ENCODE assay signal across 10 cellular contexts in the genomic region with DNA sequence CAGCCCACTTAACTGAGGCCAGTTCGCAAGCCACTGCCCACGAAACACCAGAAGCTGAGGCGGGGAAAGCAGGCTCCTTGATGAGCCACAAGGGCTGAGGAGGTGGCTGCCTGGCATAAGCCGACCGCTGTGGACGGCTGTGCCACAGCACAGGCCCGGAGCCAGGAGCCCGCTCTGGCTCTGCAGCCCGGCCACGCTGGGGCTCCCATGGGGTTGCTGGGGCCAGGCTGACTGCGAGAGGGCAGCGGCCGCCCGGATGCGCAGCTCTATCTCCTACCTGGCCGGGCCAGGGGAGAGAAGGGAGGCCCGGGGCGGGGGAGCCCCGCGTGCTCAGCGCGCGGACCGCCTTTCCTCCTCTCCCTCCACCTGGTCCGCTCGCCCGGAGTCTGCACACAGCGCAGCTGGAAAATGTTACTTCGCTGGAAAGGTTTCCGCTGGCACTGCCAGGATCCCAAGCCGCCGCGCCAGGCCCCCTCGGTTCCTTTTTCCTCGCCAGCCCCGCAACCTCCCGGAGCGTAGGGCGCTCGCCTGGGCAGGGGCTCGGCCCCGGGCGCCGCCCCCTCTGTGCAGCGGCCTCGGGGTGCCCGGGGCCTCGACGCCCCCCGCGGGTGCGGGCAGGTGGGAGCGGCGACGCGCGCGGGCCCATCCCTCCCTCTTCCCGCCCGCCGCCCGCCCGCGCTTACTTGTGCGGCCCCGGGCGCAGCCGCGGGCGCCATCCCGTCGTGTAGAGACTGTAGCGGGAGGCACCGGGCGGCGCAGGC. TPM values are rescaled to one million over a fixed set of nuclear protein-coding genes. Genes with fewer than 3 reads are reported as not detected.
A peak's percentile ranks its signal among the peaks of the same experiment; 100 is the strongest.
DNase-seq lines count a peak whose midpoint lies in the region; TF ChIP-seq lines count a peak whose summit lies in the region.
"Had no signal": no experiment of that assay in that cellular context is flagged by ENCODE, and none has a peak within 500 bp of the region (broad histone marks: within the 10 kb centered on the region; RNA-seq: fewer than 3 reads in every experiment).

No MANE protein-coding gene starts in this region.

- H3K27ac Mint-ChIP-seq in endodermal cell: no peak overlapping the region
- H3K27ac Mint-ChIP-seq: dendritic cell treated with granulocyte-macrophage colony-stimulating factor and Interleukin-4, amounts not matched to agents 40 ng/mL and 50 ng/mL, for 4 days; natural killer cell had no signal

- H3K27me3 ChIP-seq in ACC112 (ENCODE audit: insufficient read depth, low read length): peaks cover 33% of the 10 kb centered on the region
- H3K27me3 ChIP-seq in HUES48 (ENCODE audit: control insufficient read depth, insufficient read depth, low read length): peaks cover 49% of the 10 kb centered on the region
- peaks cover 53% of the 10 kb centered on the region for H3K27me3 ChIP-seq in endodermal cell (ENCODE audit: control insufficient read depth, insufficient read depth, low read length, poor library complexity, severe bottlenecking)
- peaks cover 6 to 43% (median 41%) of the 10 kb centered on the region in 3 experiments for H3K27me3 ChIP-seq in neuronal stem cell (ENCODE audit: control insufficient read depth in 3 of 3, insufficient read depth in 3 of 3, low read depth in 1 of 3, low read length in 3 of 3)

- H3K79me2 ChIP-seq in ACC112 (ENCODE audit: control insufficient read depth, insufficient read depth, low read length, unreplicated experiment): no peaks in the 10 kb centered on the region

- no peak overlapping the region for H4K91ac ChIP-seq in neuronal stem cell (ENCODE audit: low read depth, low read length, poor library complexity)

- no peak overlapping the region for H2BK12ac ChIP-seq in neuronal stem cell (ENCODE audit: low read length)

- no peak for TF ChIP-seq CTCF in endodermal cell (conservative IDR thresholded peaks at IDR 0.05)

- H3K4me3 ChIP-seq in ACC112 (ENCODE audit: low read depth, low read length) (peak overlapping the region; percentile 32; the same call in 1 of the 2 replicates), HUES48 (ENCODE audit: low read depth, low read length) (peak overlapping the region; percentile 64), endodermal cell (ENCODE audit: low read length) (no peak overlapping the region), neuronal stem cell (ENCODE audit: low read length in 2 of 2) (peak overlapping the region; percentile 42 to 84)

- H3K9me3 Mint-ChIP-seq in endodermal cell: peaks cover 2% of the 10 kb centered on the region
- H3K9me3 Mint-ChIP-seq: natural killer cell had no signal

- H4K8ac ChIP-seq in neuronal stem cell (ENCODE audit: low read depth, low read length): no peak overlapping the region

- H3K4me1 Mint-ChIP-seq in endodermal cell: peaks cover 6% of the 10 kb centered on the region

- peak overlapping the region; percentile 1 for H2AK5ac ChIP-seq in neuronal stem cell (ENCODE audit: low read depth, low read length)

- H2AFZ ChIP-seq in ACC112 (ENCODE audit: low read length, unreplicated experiment): no peak overlapping the region
- peak overlapping the region; percentile 97 for H2AFZ ChIP-seq in neuronal stem cell (ENCODE audit: low read length)

- H3K4ac ChIP-seq in neuronal stem cell (ENCODE audit: low read length): no peak overlapping the region

- H3K79me1 ChIP-seq in neuronal stem cell (ENCODE audit: low read depth, low read length): peaks cover 3% of the 10 kb centered on the region

- no peak overlapping the region for H3K23ac ChIP-seq in neuronal stem cell (ENCODE audit: low read depth, low read length, poor library complexity)

- H3K9ac ChIP-seq in HUES48 (ENCODE audit: low read depth, low read length) (no peak overlapping the region), endodermal cell (ENCODE audit: extremely low read depth, low read length, poor library complexity, severe bottlenecking) (no peak overlapping the region), neuronal stem cell (ENCODE audit: low read depth, low read length, poor library complexity) (no peak overlapping the region)

- H3K36me3 ChIP-seq in ACC112 (ENCODE audit: insufficient read depth, low read length) (no peaks in the 10 kb centered on the region), HUES48 (ENCODE audit: control insufficient read depth, insufficient read depth, low read length) (no peaks in the 10 kb centered on the region), endodermal cell (ENCODE audit: control insufficient read depth, insufficient read depth, low read length) (no peaks in the 10 kb centered on the region), neuronal stem cell (replicated peaks in 1 of 2; ENCODE audit: control insufficient read depth in 2 of 2, insufficient read depth in 2 of 2, low read length in 2 of 2) (peaks cover 3 to 4% of the 10 kb centered on the region in 2 donors)

- no peak overlapping the region for H3K27ac ChIP-seq in ACC112 (ENCODE audit: low read depth, low read length)
- H3K27ac ChIP-seq in HUES48 (ENCODE audit: low read depth, low read length): no peak overlapping the region
- H3K27ac ChIP-seq in endodermal cell (ENCODE audit: low read depth, low read length): no peak overlapping the region
- no peak overlapping the region for H3K27ac ChIP-seq in neuronal stem cell (replicated peaks; ENCODE audit: low read length)

- peak overlapping the region; percentile 96 for H3K18ac ChIP-seq in neuronal stem cell (ENCODE audit: low read length)

- H3K9me3 ChIP-seq in HUES48 (ENCODE audit: control insufficient read depth, insufficient read depth, low read length) (no peaks in the 10 kb centered on the region), endodermal cell (ENCODE audit: control insufficient read depth, low read length) (no peaks in the 10 kb centered on the region), neuronal stem cell (replicated peaks in 1 of 2; ENCODE audit: control insufficient read depth in 2 of 2, insufficient read depth in 1 of 2, low read depth in 1 of 2, low read length in 2 of 2) (peaks cover 0 to 4% of the 10 kb centered on the region in 2 donors)

- H2BK5ac ChIP-seq in neuronal stem cell (ENCODE audit: low read length): no peak overlapping the region

- H2BK15ac ChIP-seq in neuronal stem cell (ENCODE audit: low read length): peak overlapping the region; percentile 28

- peak overlapping the region; percentile 72 for H3K14ac ChIP-seq in neuronal stem cell (ENCODE audit: low read length)

- H3K4me2 ChIP-seq in neuronal stem cell (ENCODE audit: insufficient read depth, low read length, poor library complexity, severe bottlenecking): peak overlapping the region; percentile 91

- H2BK120ac ChIP-seq in neuronal stem cell (ENCODE audit: low read depth, low read length): peak overlapping the region; percentile 27

- peak; percentile 71 for DNase-seq in endodermal cell
- DNase-seq in neuronal stem cell (ENCODE audit: low spot score): no peak
- DNase-seq in SHP77 treated with DMSO at 0.1 percent for 48 hours (lab: John Stamatoyannopoulos, UW): no peak
- DNase-seq in activated effector memory CD4-positive, alpha-beta T cell treated with Interleukin-2 at 50 U/mL for 16 hours: no peak
- no peak for DNase-seq in Ammon's horn (ENCODE audit: low spot score)
- DNase-seq in midbrain (lab: John Stamatoyannopoulos, UW): no peak
- DNase-seq: natural killer cell had no signal

- H3K4me3 Mint-ChIP-seq in endodermal cell: peak overlapping the region; percentile 41
- H3K4me3 Mint-ChIP-seq: dendritic cell treated with granulocyte-macrophage colony-stimulating factor and Interleukin-4, amounts not matched to agents 40 ng/mL and 50 ng/mL, for 4 days; natural killer cell had no signal

- H3K36me3 Mint-ChIP-seq in endodermal cell (ENCODE audit: low read depth): no peaks in the 10 kb centered on the region
- H3K36me3 Mint-ChIP-seq: natural killer cell had no signal

- H3K4me1 ChIP-seq in ACC112 (ENCODE audit: control insufficient read depth, insufficient read depth, low read length, unreplicated experiment): no peaks in the 10 kb centered on the region
- H3K4me1 ChIP-seq in HUES48 (ENCODE audit: control insufficient read depth, insufficient read depth, low read length): no peaks in the 10 kb centered on the region
- no peaks in the 10 kb centered on the region for H3K4me1 ChIP-seq in endodermal cell (ENCODE audit: control insufficient read depth, insufficient read depth, low read length)
- peaks cover 0 to 2% of the 10 kb centered on the region in 2 donors for H3K4me1 ChIP-seq in neuronal stem cell (ENCODE audit: control insufficient read depth in 2 of 2, insufficient read depth in 1 of 2, low read depth in 1 of 2, low read length in 2 of 2)

- 9 to 26% methylated on average over 20 to 76 of the region's 76 CpGs for WGBS in endodermal cell (ENCODE audit: insufficient coverage in 1 of 2, insufficient read length in 1 of 2), 2 experiments
- no CpG with 5 or more reads among the region's 76 CpGs for WGBS in neuronal stem cell (ENCODE audit: extremely low coverage in 2 of 2, insufficient read length in 2 of 2, insufficient replicate concordance in 1 of 2), 2 donors

- peaks cover 52% of the 10 kb centered on the region for H3K27me3 Mint-ChIP-seq in endodermal cell (ENCODE audit: insufficient read depth)

RNA-seq across cellular contexts. Expression of a gene that starts 0.7 kb away (rescaled TPM):
- 1 to 10 TPM; 5.3 to 9.6 TPM for total RNA-seq in endodermal cell
- 9.3 TPM for polyA plus RNA-seq in endodermal cell (2013, experiment 1 of 2)
- 8.2 TPM for polyA plus RNA-seq in endodermal cell (2013, experiment 2 of 2)
- 5.3 TPM for polyA plus RNA-seq in neuronal stem cell (2013, experiment 1 of 2)
- polyA plus RNA-seq in neuronal stem cell (2013, experiment 2 of 2): 5.2 TPM
- total RNA-seq: natural killer cell had no signal

RNA-seq across cellular contexts. Expression of a gene that starts 25.3 kb away (rescaled TPM):
- total RNA-seq in endodermal cell: 10 to 100 TPM; 13.1 to 13.2 TPM
- 7.1 TPM for polyA plus RNA-seq in endodermal cell (2013, experiment 1 of 2)
- 6.8 TPM for polyA plus RNA-seq in endodermal cell (2013, experiment 2 of 2)
- 3.8 TPM for polyA plus RNA-seq in neuronal stem cell (2013, experiment 1 of 2)
- polyA plus RNA-seq in neuronal stem cell (2013, experiment 2 of 2): 3.5 TPM

RNA-seq across cellular contexts. Expression of a gene that starts 48.4 kb away (rescaled TPM):
- 1 to 10 TPM; 5.4 to 5.5 TPM for total RNA-seq in endodermal cell
- polyA plus RNA-seq in endodermal cell (2013, experiment 1 of 2): 8.3 TPM
- 6.9 TPM for polyA plus RNA-seq in endodermal cell (2013, experiment 2 of 2)
- polyA plus RNA-seq in neuronal stem cell (2013, experiment 1 of 2): 4.7 TPM
- 4.6 TPM for polyA plus RNA-seq in neuronal stem cell (2013, experiment 2 of 2)
